21 cellular contexts compared by ENCODE assay signal in genomic region chr12:70482764-70483163, GRCh38.
DNase-seq lines count a peak whose midpoint lies in the region; ATAC-seq and TF ChIP-seq lines count a peak whose summit lies in the region.
"Had no signal": no experiment of that assay in that cellular context is flagged by ENCODE, and none has a peak within 500 bp of the region (broad histone marks: within the 10 kb centered on the region; RNA-seq: fewer than 3 reads in every experiment).

No MANE protein-coding gene starts in this region.

- H3K9me3 Mint-ChIP-seq in stimulated activated naive B cell treated with anti-CD40 and anti-IgM and Interleukin-4, amounts not matched to agents 10 μg/mL and 1 μg/mL and 100 μg/mL, for 72 hours: no peaks in the 10 kb centered on the region
- H3K9me3 Mint-ChIP-seq: CD4-positive, alpha-beta T cell had no signal

- peaks cover 18 to 28% of the 10 kb centered on the region in 2 donors for H3K4me1 Mint-ChIP-seq in stimulated activated naive B cell treated with anti-CD40 and anti-IgM and Interleukin-4, amounts not matched to agents 10 μg/mL and 1 μg/mL and 100 μg/mL, for 72 hours

- H3K36me3 ChIP-seq in SU-DHL-6 (ENCODE audit: low read length): no peaks in the 10 kb centered on the region; the same call in 1 of the 2 replicates
- H3K36me3 ChIP-seq: BLaER1 treated with 17β-estradiol and CSF1 and Interleukin-3, amounts not matched to agents 10 nM and 100 nM; MG63; Peyer's patch had no signal

- H3K9me2 ChIP-seq in SU-DHL-6 (replicated peaks; ENCODE audit: insufficient read depth, low read length): no peaks in the 10 kb centered on the region
- H3K9me2 ChIP-seq: SK-N-SH had no signal

- no peaks in the 10 kb centered on the region for H3K27me3 ChIP-seq in SU-DHL-6 (ENCODE audit: low read length)
- H3K27me3 ChIP-seq: BLaER1 treated with 17β-estradiol and CSF1 and Interleukin-3, amounts not matched to agents 10 nM and 100 nM; MG63; Peyer's patch had no signal

- DNase-seq in stimulated activated naive B cell treated with anti-CD40 and anti-IgM and Interleukin-4, amounts not matched to agents 10 μg/mL and 1 μg/mL and 100 μg/mL, for 72 hours: no peak
- DNase-seq in AML-193 (lab: John Stamatoyannopoulos, UW) (no peak), omental fat pad (ENCODE audit: low spot score) (no peak), NCI-H2171 treated with DMSO at 0.1 percent for 48 hours (lab: John Stamatoyannopoulos, UW) (no peak)
- DNase-seq: CD4-positive, alpha-beta T cell; DMS53; GM23248; H7; MG63; NCI-H1105 treated with DMSO at 0.1 percent for 48 hours; NCI-H146; NCI-H2029; NCI-H446 treated with DMSO at 0.1 percent for 48 hours; NCI-H82; Peyer's patch; SK-N-SH had no signal

- peaks cover 2% of the 10 kb centered on the region; the same call in 1 of the 2 replicates for H3K9me3 ChIP-seq in SU-DHL-6 (ENCODE audit: insufficient read depth, low read length)
- H3K9me3 ChIP-seq: MG63, Peyer's patch, SK-N-SH had no signal

- H3K27me3 Mint-ChIP-seq in stimulated activated naive B cell treated with anti-CD40 and anti-IgM and Interleukin-4, amounts not matched to agents 10 μg/mL and 1 μg/mL and 100 μg/mL, for 72 hours: peaks cover 10 to 22% of the 10 kb centered on the region in 2 donors

- no peaks in the 10 kb centered on the region for H4K20me1 ChIP-seq in SU-DHL-6 (ENCODE audit: low read depth, low read length)
- H4K20me1 ChIP-seq: BLaER1 treated with 17β-estradiol and CSF1 and Interleukin-3, amounts not matched to agents 10 nM and 100 nM had no signal

- H3K4me3 ChIP-seq in SU-DHL-6 (ENCODE audit: insufficient read depth, low read length, poor library complexity, severe bottlenecking): no peak overlapping the region
- H3K4me3 ChIP-seq: BLaER1 treated with 17β-estradiol and CSF1 and Interleukin-3, amounts not matched to agents 10 nM and 100 nM; GM23248; K562; MG63; Peyer's patch had no signal

- H3K9ac ChIP-seq in SU-DHL-6 (ENCODE audit: low read length): peak overlapping the region; percentile 26; the same call in 1 of the 2 replicates
- H3K9ac ChIP-seq: BLaER1 treated with 17β-estradiol and CSF1 and Interleukin-3, amounts not matched to agents 10 nM and 100 nM; GM23248; SK-N-SH had no signal

- TF ChIP-seq CTCF in SU-DHL-6 (IDR thresholded peaks at IDR 0.05; ENCODE audit: insufficient read depth, low read length, poor library complexity, severe bottlenecking) (no peak), omental fat pad (IDR thresholded peaks at IDR 0.05) (no peak)

- no peak overlapping the region for H3K27ac Mint-ChIP-seq in stimulated activated naive B cell treated with anti-CD40 and anti-IgM and Interleukin-4, amounts not matched to agents 10 μg/mL and 1 μg/mL and 100 μg/mL, for 72 hours
- H3K27ac Mint-ChIP-seq: CD4-positive, alpha-beta T cell had no signal

- peak; percentile 42 for ATAC-seq in HG02885 (IDR thresholded peaks at IDR 0.05; ENCODE audit: poor library complexity, unreplicated experiment)
- peak; percentile 57 for ATAC-seq in esophagus mucosa
- peak; percentile 29 to 41 for ATAC-seq in stimulated activated naive B cell treated with anti-CD40 and anti-IgM and Interleukin-4, amounts not matched to agents 10 μg/mL and 1 μg/mL and 100 μg/mL, for 72 hours (replicated peaks)
- ATAC-seq in omental fat pad (ENCODE audit: low FRiP score): no peak
- ATAC-seq: K562 had no signal

- H3K4me3 Mint-ChIP-seq in stimulated activated naive B cell treated with anti-CD40 and anti-IgM and Interleukin-4, amounts not matched to agents 10 μg/mL and 1 μg/mL and 100 μg/mL, for 72 hours: no peak overlapping the region
- H3K4me3 Mint-ChIP-seq: CD4-positive, alpha-beta T cell had no signal

- no peaks in the 10 kb centered on the region for H3K36me3 Mint-ChIP-seq in stimulated activated naive B cell treated with anti-CD40 and anti-IgM and Interleukin-4, amounts not matched to agents 10 μg/mL and 1 μg/mL and 100 μg/mL, for 72 hours

- peak overlapping the region; percentile 8 for H3K4me2 ChIP-seq in SU-DHL-6 (ENCODE audit: low read depth, low read length, poor library complexity, severe bottlenecking)
- H3K4me2 ChIP-seq: BLaER1 treated with 17β-estradiol and CSF1 and Interleukin-3, amounts not matched to agents 10 nM and 100 nM; SK-N-SH had no signal

- H2AFZ ChIP-seq in SU-DHL-6 (ENCODE audit: low read depth, low read length, severe bottlenecking): no peak overlapping the region
- H2AFZ ChIP-seq: GM23248 had no signal

- peaks cover 10% of the 10 kb centered on the region; the same call in 1 of the 2 replicates for H3K79me2 ChIP-seq in SU-DHL-6 (ENCODE audit: insufficient read depth, low read length)

- peaks cover 14% of the 10 kb centered on the region; the same call in 1 of the 2 replicates for H3F3A ChIP-seq in SU-DHL-6 (ENCODE audit: insufficient read depth)

- H3K27ac ChIP-seq in SU-DHL-6 (ENCODE audit: low read depth, low read length): peak overlapping the region; percentile 36
- H3K27ac ChIP-seq: BLaER1 treated with 17β-estradiol and CSF1 and Interleukin-3, amounts not matched to agents 10 nM and 100 nM; GM23248; Peyer's patch had no signal
